Comparison of ENCODE assay signal across 24 cellular contexts in genomic region chr9:2195211-2195610, GRCh38.
"Had no signal": no experiment of that assay in that cellular context is flagged by ENCODE, and none has a peak within 500 bp of the region (broad histone marks: within the 10 kb centered on the region; RNA-seq: fewer than 3 reads in every experiment).

No MANE protein-coding gene starts in this region.

- ATAC-seq: left colon; natural killer cell; pancreas; stimulated activated effector memory CD8-positive, alpha-beta T cell treated with anti-CD3 and anti-CD28 coated beads, Interleukin-12 subunit alpha, Interleukin-12 subunit beta, amount 100 ng/mL, for 72 hours; stimulated activated naive CD8-positive, alpha-beta T cell treated with anti-CD3 and anti-CD28 coated beads, Interleukin-15, amount 100 ng/mL, for 72 hours had no signal

- H3K27ac Mint-ChIP-seq: immature natural killer cell; naive B cell; natural killer cell; stimulated activated effector memory CD8-positive, alpha-beta T cell treated with anti-CD3 and anti-CD28 coated beads, Interleukin-12 subunit alpha, Interleukin-12 subunit beta, amount 100 ng/mL, for 72 hours; stimulated activated naive CD8-positive, alpha-beta T cell treated with anti-CD3 and anti-CD28 coated beads, Interleukin-15, amount 100 ng/mL, for 72 hours; type B pancreatic cell had no signal

- H3K27me3 Mint-ChIP-seq: naive B cell; stimulated activated naive CD8-positive, alpha-beta T cell treated with anti-CD3 and anti-CD28 coated beads, Interleukin-15, amount 100 ng/mL, for 72 hours; type B pancreatic cell had no signal

- DNase-seq: hypothalamus; immature natural killer cell; kidney; left colon; left ventricle myocardium inferior; mesendoderm; naive B cell; natural killer cell; nucleus accumbens; pancreas; retina; right cardiac atrium; sigmoid colon; small intestine; spleen; stimulated activated CD4-positive, alpha-beta T cell treated with anti-CD3 and anti-CD28 coated beads, Interleukin-4, amount 100 ng/mL, for 24 hours; stimulated activated naive CD4-positive, alpha-beta T cell treated with Interleukin-2 at 50 U/mL for 16 hours; stimulated activated naive CD8-positive, alpha-beta T cell treated with anti-CD3 and anti-CD28 coated beads, Interleukin-15, amount 100 ng/mL, for 72 hours; substantia nigra; uterus had no signal

- H3K4me3 Mint-ChIP-seq: immature natural killer cell; mesothelial cell of epicardium; naive B cell; natural killer cell; neural crest cell; stimulated activated effector memory CD8-positive, alpha-beta T cell treated with anti-CD3 and anti-CD28 coated beads, Interleukin-12 subunit alpha, Interleukin-12 subunit beta, amount 100 ng/mL, for 72 hours; stimulated activated naive CD8-positive, alpha-beta T cell treated with anti-CD3 and anti-CD28 coated beads, Interleukin-15, amount 100 ng/mL, for 72 hours; type B pancreatic cell had no signal

- H3K4me1 Mint-ChIP-seq: immature natural killer cell, naive B cell had no signal

- H3K9me3 Mint-ChIP-seq: immature natural killer cell, natural killer cell had no signal
